Comparison of ENCODE assay signal across 14 cellular contexts in genomic region chr22:39092111-39092867, GRCh38. TPM values are rescaled to one million over a fixed set of nuclear protein-coding genes. Genes with fewer than 3 reads are reported as not detected.
DNase-seq lines count a peak whose midpoint lies in the region; FAIRE-seq and TF ChIP-seq lines count a peak whose summit lies in the region.
"Had no signal": no experiment of that assay in that cellular context is flagged by ENCODE, and none has a peak within 500 bp of the region (broad histone marks: within the 10 kb centered on the region; RNA-seq: fewer than 3 reads in every experiment).

No MANE protein-coding gene starts in this region.

- H3K9me3 Mint-ChIP-seq in T-helper 2 cell treated with Interferon-gamma antibody and Interleukin-4, amounts not matched to agents 5 μg/mL and 100 μg/mL, for 36 hours = no peaks in the 10 kb centered on the region
- H3K9me3 Mint-ChIP-seq in immature natural killer cell = no peaks in the 10 kb centered on the region
- H3K9me3 Mint-ChIP-seq: GM23338 had no signal

- H3K27me3 ChIP-seq in BLaER1 = no peaks in the 10 kb centered on the region
- H3K27me3 ChIP-seq: ascending aorta, gastroesophageal sphincter had no signal

- POLR2A ChIA-PET in GM10248 (lab: Yijun Ruan, JAX) = no interaction called here

- DNase-seq in GM12892 (ENCODE audit: insufficient read length) = no peak
- peak; percentile 27 for DNase-seq in T-helper 2 cell treated with Interferon-gamma antibody and Interleukin-4, amounts not matched to agents 5 μg/mL and 100 μg/mL, for 36 hours (ENCODE audit: low spot score)
- DNase-seq in immature natural killer cell = peak in 2 of 3 donors; percentile 23 to 34
- DNase-seq in GM10248 (ENCODE audit: extremely low spot score) = no peak
- no peak for DNase-seq in NCI-H1436 (lab: John Stamatoyannopoulos, UW)
- no peak for DNase-seq in DMS153 (lab: John Stamatoyannopoulos, UW)
- no peak for DNase-seq in DMS 273 (lab: John Stamatoyannopoulos, UW; ENCODE audit: unreplicated experiment)
- DNase-seq: C1 segment of cervical spinal cord, NCI-H146, nucleus accumbens had no signal

- H3K27ac ChIP-seq in BLaER1 = no peak overlapping the region
- H3K27ac ChIP-seq: ascending aorta, gastroesophageal sphincter had no signal

- H3K4me2 ChIP-seq in BLaER1 = peak overlapping the region; percentile 1; the same call in 1 of the 2 replicates
- H3K4me2 ChIP-seq: GM23338 had no signal

- no peak overlapping the region for H3K4me3 ChIP-seq in BLaER1
- H3K4me3 ChIP-seq: ascending aorta, gastroesophageal sphincter, GM23338 had no signal

- peak overlapping the region; percentile 97 for H3K27ac Mint-ChIP-seq in T-helper 2 cell treated with Interferon-gamma antibody and Interleukin-4, amounts not matched to agents 5 μg/mL and 100 μg/mL, for 36 hours
- H3K27ac Mint-ChIP-seq in immature natural killer cell = peak overlapping the region; percentile 93 to 100 (median 98)
- H3K27ac Mint-ChIP-seq: GM23338 had no signal

- no peaks in the 10 kb centered on the region for H4K20me1 ChIP-seq in BLaER1

- no peaks in the 10 kb centered on the region for H3K27me3 Mint-ChIP-seq in T-helper 2 cell treated with Interferon-gamma antibody and Interleukin-4, amounts not matched to agents 5 μg/mL and 100 μg/mL, for 36 hours (ENCODE audit: low read depth)
- peaks cover 19 to 40% (median 31%) of the 10 kb centered on the region in 3 donors for H3K27me3 Mint-ChIP-seq in immature natural killer cell (ENCODE audit: low read depth in 3 of 3)

- CTCF ChIA-PET in GM10248 (lab: Yijun Ruan, JAX) = interaction anchor here (1.4 kb wide), 1 partner anchor 11 kb away, joined by 3 read pairs; no protein-coding TSS in a partner anchor

- no peaks in the 10 kb centered on the region for H3K9me3 ChIP-seq in BLaER1
- H3K9me3 ChIP-seq: ascending aorta, gastroesophageal sphincter had no signal

- no peak overlapping the region for H3K9ac ChIP-seq in BLaER1

- no peaks in the 10 kb centered on the region for H3K36me3 ChIP-seq in BLaER1
- H3K36me3 ChIP-seq: ascending aorta, gastroesophageal sphincter had no signal

- H3K36me3 Mint-ChIP-seq in T-helper 2 cell treated with Interferon-gamma antibody and Interleukin-4, amounts not matched to agents 5 μg/mL and 100 μg/mL, for 36 hours (ENCODE audit: low read depth) = peaks cover 6% of the 10 kb centered on the region
- H3K36me3 Mint-ChIP-seq in immature natural killer cell = peaks cover 4% of the 10 kb centered on the region in 3 donors

- peak overlapping the region; percentile 81 for H3K4me3 Mint-ChIP-seq in T-helper 2 cell treated with Interferon-gamma antibody and Interleukin-4, amounts not matched to agents 5 μg/mL and 100 μg/mL, for 36 hours
- peak overlapping the region; percentile 72 to 85 (median 80) for H3K4me3 Mint-ChIP-seq in immature natural killer cell
- H3K4me3 Mint-ChIP-seq: GM23338 had no signal

- peaks cover 52% of the 10 kb centered on the region for H3K4me1 ChIP-seq in BLaER1
- H3K4me1 ChIP-seq: ascending aorta had no signal

- TF ChIP-seq POLR2A in GM12892 (IDR thresholded peaks at IDR 0.05; ENCODE audit: low read depth, low read length) = no peak

- TF ChIP-seq CTCF in GM10248 (IDR thresholded peaks at IDR 0.05; ENCODE audit: control extremely low read depth, extremely low read depth, low read depth, missing control alignments) = no peak

- peak; percentile 9 for FAIRE-seq in GM12892 (lab: Jason Lieb, UNC)

- peaks cover 82% of the 10 kb centered on the region for H3K4me1 Mint-ChIP-seq in T-helper 2 cell treated with Interferon-gamma antibody and Interleukin-4, amounts not matched to agents 5 μg/mL and 100 μg/mL, for 36 hours (ENCODE audit: low read depth)
- H3K4me1 Mint-ChIP-seq in immature natural killer cell = peaks cover 94 to 98% of the 10 kb centered on the region in 2 donors

RNA-seq across cellular contexts. Expression of gene APOBEC3H, which starts 4.8 kb away (rescaled TPM):
- 15.6 TPM for polyA plus RNA-seq in GM12892 (2012; ENCODE audit: missing spikeins)
- polyA plus RNA-seq in immature natural killer cell = 10 to 100 TPM; 16.7 to 22.2 (median 21.7) TPM
- polyA plus RNA-seq: GM23338 had no signal

RNA-seq across cellular contexts. Expression of gene APOBEC3G, which starts 15.2 kb away (rescaled TPM):
- 90.5 TPM for polyA plus RNA-seq in GM12892 (2012; ENCODE audit: missing spikeins)
- polyA plus RNA-seq in immature natural killer cell = 100 to 1,000 TPM; 494 to 885 (median 545) TPM

RNA-seq across cellular contexts. Expression of gene APOBEC3F, which starts 51.6 kb away (rescaled TPM):
- 11.1 TPM for polyA plus RNA-seq in GM12892 (2012; ENCODE audit: missing spikeins)
- 10 to 100 TPM in 2 of 3 donors, 1 to 10 TPM in 1; 9.0 to 43.0 (median 16.8) TPM for polyA plus RNA-seq in immature natural killer cell

Comparison
In these comparisons a context has a peak if more than half of its experiments do, and no peak if none do; other contexts are left out.
1. DNase-seq: peak in T-helper 2 cell treated with Interferon-gamma antibody and Interleukin-4, amounts not matched to agents 5 μg/mL and 100 μg/mL, for 36 hours (single experiment) and immature natural killer cell (2 of 3); none in GM12892 (single experiment), GM10248 (single experiment), NCI-H1436 (single experiment), DMS153 (single experiment) and DMS 273 (single experiment).